In the genomic region with DNA sequence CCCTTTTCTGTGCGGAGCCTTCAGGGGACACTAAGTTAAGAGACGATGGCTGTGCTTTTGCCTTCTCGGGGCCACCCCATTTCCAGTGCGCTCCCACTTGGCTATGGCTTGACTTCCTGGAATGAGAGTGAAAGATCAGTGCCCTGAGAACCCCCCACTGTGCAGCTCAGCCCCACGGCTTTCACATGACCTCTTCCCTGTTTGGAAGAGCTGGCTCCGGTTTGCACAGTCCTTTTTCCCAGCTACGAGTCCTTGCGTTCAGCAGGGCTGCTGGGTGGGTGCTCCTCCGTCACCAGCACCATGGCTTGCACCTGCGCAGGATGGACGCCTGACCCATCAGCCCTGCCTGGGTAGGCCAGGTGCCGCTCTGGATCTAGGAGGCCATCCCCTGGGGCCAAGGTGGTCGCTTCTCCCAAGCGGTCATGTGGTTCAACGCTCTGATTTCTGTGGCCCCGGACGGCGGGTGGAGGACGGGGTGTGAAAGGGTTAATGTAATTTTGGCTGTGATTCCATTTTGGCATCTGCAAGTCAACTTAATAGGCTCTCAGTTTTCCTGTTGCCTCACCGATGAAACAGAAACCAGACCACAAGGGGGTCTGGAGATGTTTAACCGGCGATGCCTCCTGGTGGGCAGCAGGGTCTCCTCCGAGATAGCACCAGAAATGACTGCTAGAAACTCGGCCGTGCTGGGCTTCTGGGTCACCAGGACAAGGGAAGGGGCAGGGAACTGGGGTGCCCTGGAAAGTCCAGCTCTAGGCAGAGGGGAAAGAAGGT, we compare ENCODE assay signal across 11 cellular contexts.
A peak's percentile ranks its signal among the peaks of the same experiment; 100 is the strongest.
DNase-seq lines count a peak whose midpoint lies in the region; ATAC-seq and TF ChIP-seq lines count a peak whose summit lies in the region.
"Had no signal": no experiment of that assay in that cellular context is flagged by ENCODE, and none has a peak within 500 bp of the region (broad histone marks: within the 10 kb centered on the region; RNA-seq: fewer than 3 reads in every experiment).

No MANE protein-coding gene starts in this region.

- H2BK120ac ChIP-seq in H9 (ENCODE audit: low read depth, low read length, poor library complexity, severe bottlenecking), result no peak overlapping the region

- H2BK5ac ChIP-seq in H9 (ENCODE audit: insufficient read length, low read length), result no peak overlapping the region

- H3K23ac ChIP-seq in H9 (ENCODE audit: insufficient read length, low read depth, low read length), result no peak overlapping the region

- no peak overlapping the region for H3K56ac ChIP-seq in H9 (ENCODE audit: insufficient read length, low read depth, low read length)

- TF ChIP-seq CTCF in Peyer's patch (IDR thresholded peaks at IDR 0.05), result peak in 3 of 6 experiments; percentile 7 to 22 (median 10)
- no peak for TF ChIP-seq CTCF in osteoblast (IDR thresholded peaks at IDR 0.05; ENCODE audit: extremely low read depth, low read depth, low read length)
- no peak for TF ChIP-seq CTCF in H9 (conservative IDR thresholded peaks at IDR 0.05)

- H3K79me2 ChIP-seq in osteoblast (ENCODE audit: insufficient read depth, low read length) (no peaks in the 10 kb centered on the region), H9 (ENCODE audit: insufficient read depth, low read length) (no peaks in the 10 kb centered on the region)

- no peak overlapping the region for H4K8ac ChIP-seq in H9 (replicated peaks; ENCODE audit: insufficient read length, low read depth, low read length)

- H3K9me3 Mint-ChIP-seq in H9, result no peaks in the 10 kb centered on the region
- H3K9me3 Mint-ChIP-seq: stimulated activated memory B cell treated with anti-CD40 and anti-IgM and Interleukin-4, amounts not matched to agents 10 μg/mL and 1 μg/mL and 100 μg/mL, for 72 hours had no signal

- no peak overlapping the region for H2BK12ac ChIP-seq in H9 (ENCODE audit: insufficient read length, low read depth, low read length)

- no peak overlapping the region for H2BK15ac ChIP-seq in H9 (ENCODE audit: low read depth, low read length)

- H3K79me1 ChIP-seq in H9 (ENCODE audit: insufficient read depth, low read depth, low read length, poor library complexity, severe bottlenecking), result no peaks in the 10 kb centered on the region

- peaks cover 19 to 26% of the 10 kb centered on the region in 2 experiments for H3K4me1 Mint-ChIP-seq in H9

- H3K18ac ChIP-seq in H9 (ENCODE audit: insufficient read length, low read depth, low read length), result no peak overlapping the region

- H2AFZ ChIP-seq in osteoblast (ENCODE audit: low read length) (peak overlapping the region; percentile 86), H9 (ENCODE audit: low read length) (no peak overlapping the region)

- no peak overlapping the region for H2BK20ac ChIP-seq in H9 (ENCODE audit: low read depth, low read length, poor library complexity, severe bottlenecking)

- no peak for TF ChIP-seq POLR2A in Peyer's patch (IDR thresholded peaks at IDR 0.05)

- peaks cover 7% of the 10 kb centered on the region for H3K27me3 Mint-ChIP-seq in H9 (ENCODE audit: low read depth)

- H3K27ac Mint-ChIP-seq in H9, result no peak overlapping the region; a peak in 1 of 7 replicates
- H3K27ac Mint-ChIP-seq: activated CD8-positive, alpha-beta T cell treated with anti-CD3 and anti-CD28 coated beads, Interleukin-2, amount 10 ng/mL, durations not matched to agents 7 days and 5 days; stimulated activated memory B cell treated with anti-CD40 and anti-IgM and Interleukin-4, amounts not matched to agents 10 μg/mL and 1 μg/mL and 100 μg/mL, for 72 hours had no signal

- H3K4ac ChIP-seq in H9 (ENCODE audit: low read depth, low read length), result no peak overlapping the region

- H4K20me1 ChIP-seq in osteoblast (ENCODE audit: insufficient read depth, low read length) (no peaks in the 10 kb centered on the region), H9 (ENCODE audit: control insufficient read depth, insufficient read depth, insufficient read length) (no peaks in the 10 kb centered on the region)

- H3K9me3 ChIP-seq in Peyer's patch (no peaks in the 10 kb centered on the region), osteoblast (ENCODE audit: low read depth, low read length) (no peaks in the 10 kb centered on the region), H9 (ENCODE audit: control insufficient read depth, low read depth, low read length) (no peaks in the 10 kb centered on the region)

- no peak for ATAC-seq in GM19455 (IDR thresholded peaks at IDR 0.05; ENCODE audit: unreplicated experiment)
- ATAC-seq: activated CD8-positive, alpha-beta T cell treated with anti-CD3 and anti-CD28 coated beads, Interleukin-2, amount 10 ng/mL, durations not matched to agents 7 days and 5 days; stimulated activated memory B cell treated with anti-CD40 and anti-IgM and Interleukin-4, amounts not matched to agents 10 μg/mL and 1 μg/mL and 100 μg/mL, for 72 hours had no signal

- H4K5ac ChIP-seq in H9 (ENCODE audit: insufficient read length, low read depth, low read length), result no peak overlapping the region

- no peak overlapping the region for H3T11ph ChIP-seq in H9 (ENCODE audit: low read length)

- H3K36me3 Mint-ChIP-seq in H9 (ENCODE audit: insufficient read depth in 1 of 3, low read depth in 3 of 3), result no peaks in the 10 kb centered on the region
- H3K36me3 Mint-ChIP-seq: stimulated activated memory B cell treated with anti-CD40 and anti-IgM and Interleukin-4, amounts not matched to agents 10 μg/mL and 1 μg/mL and 100 μg/mL, for 72 hours had no signal

- H3K23me2 ChIP-seq in H9 (ENCODE audit: insufficient read length, low read depth, low read length, poor library complexity, severe bottlenecking), result no peaks in the 10 kb centered on the region

- no CpG with 5 or more reads among the region's 25 CpGs for WGBS in H9 (ENCODE audit: extremely low coverage, insufficient read length, low lambda C conversion rate)

- H3K4me1 ChIP-seq in Peyer's patch (peaks cover 0 to 25% (median 6%) of the 10 kb centered on the region in 4 donors), osteoblast (ENCODE audit: insufficient read depth, low read length) (peaks cover 53% of the 10 kb centered on the region), H9 (ENCODE audit: insufficient read depth, low read length) (peaks cover 1% of the 10 kb centered on the region; the same call in 1 of the 2 replicates)

- H3K27me3 ChIP-seq in Peyer's patch (no peaks in the 10 kb centered on the region), osteoblast (ENCODE audit: insufficient read depth, low read length) (no peaks in the 10 kb centered on the region), H9 (ENCODE audit: insufficient read depth, low read length) (no peaks in the 10 kb centered on the region)

- no peak overlapping the region for H3K4me3 Mint-ChIP-seq in H9
- H3K4me3 Mint-ChIP-seq: activated CD8-positive, alpha-beta T cell treated with anti-CD3 and anti-CD28 coated beads, Interleukin-2, amount 10 ng/mL, durations not matched to agents 7 days and 5 days; stimulated activated memory B cell treated with anti-CD40 and anti-IgM and Interleukin-4, amounts not matched to agents 10 μg/mL and 1 μg/mL and 100 μg/mL, for 72 hours had no signal

- H3K4me3 ChIP-seq in Peyer's patch (no peak overlapping the region), osteoblast (ENCODE audit: insufficient read depth, low read length) (no peak overlapping the region)

- H3K27ac ChIP-seq in Peyer's patch, result peak overlapping the region; percentile 52 to 80 (median 66)
- peak overlapping the region; percentile 81 for H3K27ac ChIP-seq in osteoblast (ENCODE audit: low read depth, low read length)
- no peak overlapping the region for H3K27ac ChIP-seq in H9 (ENCODE audit: insufficient read length, low read depth, low read length)

- H3K36me3 ChIP-seq in Peyer's patch (no peaks in the 10 kb centered on the region), osteoblast (ENCODE audit: insufficient read depth, low read length) (no peaks in the 10 kb centered on the region)

- DNase-seq in AG20443 (ENCODE audit: low spot score) (peak; percentile 47), Peyer's patch (no peak), fibroblast of the conjunctiva (ENCODE audit: low read depth) (peak; percentile 62), osteoblast (ENCODE audit: insufficient read length, low spot score, missing footprints) (no peak), pons (ENCODE audit: low spot score) (no peak), cortex of kidney (lab: John Stamatoyannopoulos, UW) (no peak), H9 (no peak)
- DNase-seq: activated CD8-positive, alpha-beta T cell treated with anti-CD3 and anti-CD28 coated beads, Interleukin-2, amount 10 ng/mL, durations not matched to agents 7 days and 5 days; effector CD8-positive, alpha-beta T cell had no signal

- no peak overlapping the region for H3K9ac ChIP-seq in H9 (ENCODE audit: extremely low read depth, insufficient read length, low read length)

- H4K91ac ChIP-seq in H9 (ENCODE audit: insufficient read length, low read depth, low read length), result no peak overlapping the region

- H3K4me2 ChIP-seq in osteoblast (ENCODE audit: insufficient read depth, low read length), result peak overlapping the region; percentile 71
- no peak overlapping the region for H3K4me2 ChIP-seq in H9 (ENCODE audit: insufficient read depth, insufficient read length, low read length)

- H2AK5ac ChIP-seq in H9 (ENCODE audit: insufficient read length, low read length), result no peak overlapping the region

- no peak overlapping the region for H3K14ac ChIP-seq in H9 (ENCODE audit: insufficient read depth, low read length)

Comparison
In these comparisons a context has a peak if more than half of its experiments do, and no peak if none do; other contexts are left out.
1. DNase-seq: peak in AG20443 (single experiment) and fibroblast of the conjunctiva (single experiment); none in Peyer's patch (0 of 3), osteoblast (single experiment), pons (single experiment), cortex of kidney (single experiment) and H9 (single experiment).